22 cellular contexts compared by ENCODE assay signal in the genomic region with DNA sequence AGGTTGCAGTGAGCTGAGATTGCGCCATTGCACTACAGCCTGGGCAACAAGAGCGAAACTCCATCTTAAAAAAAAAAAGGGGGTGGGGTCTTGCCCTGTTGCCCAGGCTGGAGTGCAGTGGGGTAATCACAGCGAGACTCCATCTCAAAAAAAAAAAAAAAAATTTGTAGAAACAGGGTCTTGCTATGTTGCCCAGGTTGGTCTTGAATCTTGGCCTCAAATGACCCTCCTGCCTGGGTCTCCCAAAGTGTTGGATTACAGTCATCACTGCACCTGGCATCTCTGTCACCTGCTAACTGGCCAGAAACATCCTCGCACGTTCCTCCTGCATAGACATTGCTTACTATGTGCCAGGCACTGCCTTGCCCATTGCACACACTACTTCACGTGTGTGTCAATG. TPM values are rescaled to one million over a fixed set of nuclear protein-coding genes. Genes with fewer than 3 reads are reported as not detected.
DNase-seq lines count a peak whose midpoint lies in the region; ATAC-seq, FAIRE-seq and TF ChIP-seq lines count a peak whose summit lies in the region.
"Had no signal": no experiment of that assay in that cellular context is flagged by ENCODE, and none has a peak within 500 bp of the region (broad histone marks: within the 10 kb centered on the region; RNA-seq: fewer than 3 reads in every experiment).

No MANE protein-coding gene starts in this region.

- no peak overlapping the region for H3K27ac ChIP-seq in A549
- H3K27ac ChIP-seq: BLaER1, PC-9 had no signal

- H3K9me3 Mint-ChIP-seq in WTC11 (no peaks in the 10 kb centered on the region), memory B cell (no peaks in the 10 kb centered on the region)
- H3K9me3 Mint-ChIP-seq: CD4-positive, CD25-positive, alpha-beta regulatory T cell; IgD-negative memory B cell had no signal

- POLR2A ChIA-PET in A549 (lab: Yijun Ruan, JAX) = no interaction called here
- POLR2A ChIA-PET in WTC11 (lab: Charles Lee) = no interaction called here

- TF ChIP-seq EP300 in A549 (IDR thresholded peaks at IDR 0.05) = no peak

- H3K27me3 Mint-ChIP-seq in WTC11 (ENCODE audit: low read depth) (no peaks in the 10 kb centered on the region), memory B cell (no peaks in the 10 kb centered on the region)
- H3K27me3 Mint-ChIP-seq: CD4-positive, CD25-positive, alpha-beta regulatory T cell had no signal

- TF ChIP-seq CTCF in A549 (IDR thresholded peaks at IDR 0.05) (no peak), WTC11 (IDR thresholded peaks at IDR 0.05) (no peak)

- no peaks in the 10 kb centered on the region for H3K4me1 ChIP-seq in A549

- H3K4me3 Mint-ChIP-seq in WTC11 (no peak overlapping the region), memory B cell (no peak overlapping the region)

- H3K9me3 ChIP-seq in A549 = no peaks in the 10 kb centered on the region
- H3K9me3 ChIP-seq: BLaER1, HAP-1 had no signal

- no peak for DNase-seq in A549 (ENCODE audit: low read depth in 1 of 2, low spot score in 1 of 2)
- DNase-seq in WTC11 (ENCODE audit: low spot score) = no peak
- DNase-seq in memory B cell (ENCODE audit: low spot score in 2 of 2) = no peak
- DNase-seq in activated effector memory CD4-positive, alpha-beta T cell treated with anti-CD3 and anti-CD28 coated beads, Interleukin-2, amount 50 U/mL, for 16 hours = no peak
- DNase-seq: CD4-positive, CD25-positive, alpha-beta regulatory T cell; GOT3; NCI-H1092; NCI-H1417 treated with DMSO at 0.1 percent for 48 hours; NCI-H1694 treated with DMSO at 0.1 percent for 48 hours; NCI-H2081; NCI-H2227 treated with DMSO at 0.1 percent for 48 hours; NCI-H526 treated with DMSO at 0.1 percent for 48 hours; PC-9 had no signal

- H3K4me2 ChIP-seq in A549 = no peak overlapping the region
- H3K4me2 ChIP-seq: BLaER1, PC-9 had no signal

- peak; percentile 56 for FAIRE-seq in A549 (lab: Jason Lieb, UNC)
- FAIRE-seq: D721Med had no signal

- TF ChIP-seq RAD21 in A549 (conservative IDR thresholded peaks at IDR 0.05 in 1 of 2, IDR thresholded peaks at IDR 0.05 in 1 of 2) = no peak

- ATAC-seq in A549 = no peak
- ATAC-seq in WTC11 = no peak
- ATAC-seq in memory B cell (ENCODE audit: low read depth) = no peak
- no peak for ATAC-seq in GM19351 (IDR thresholded peaks at IDR 0.05; ENCODE audit: unreplicated experiment)
- ATAC-seq: Right ventricle myocardium inferior had no signal

- H3K36me3 Mint-ChIP-seq in WTC11 (no peaks in the 10 kb centered on the region), memory B cell (no peaks in the 10 kb centered on the region)
- H3K36me3 Mint-ChIP-seq: IgD-negative memory B cell had no signal

- H3K4me3 ChIP-seq in A549 = no peak overlapping the region
- H3K4me3 ChIP-seq: BLaER1, HAP-1, PC-9 had no signal

- peaks cover 3% of the 10 kb centered on the region for H3K4me1 Mint-ChIP-seq in WTC11
- peaks cover 13% of the 10 kb centered on the region for H3K4me1 Mint-ChIP-seq in memory B cell

- 77% methylated on average over 6 of the region's 6 CpGs for whole genome bisulfite sequencing in A549 (ENCODE audit: missing lambda C conversion rate)

- CTCF ChIA-PET in A549 (lab: Yijun Ruan, JAX) (interaction anchor here (1.3 to 2.2 kb wide), 2 partner anchors 18 to 28 kb away, joined by 3 to 10 read pairs; no protein-coding TSS in a partner anchor), WTC11 (lab: Charles Lee) (interaction anchor here (2.3 kb wide), 1 partner anchor 66 kb away, joined by 4 read pairs; no protein-coding TSS in a partner anchor)

- no peak overlapping the region for H3K27ac Mint-ChIP-seq in WTC11
- peak overlapping the region; percentile 41 for H3K27ac Mint-ChIP-seq in memory B cell

- no peak for TF ChIP-seq POLR2A in A549 (IDR thresholded peaks at IDR 0.05; ENCODE audit: low read length)

TF ChIP-seq in A549, 52 proteins besides CTCF, POLR2A, EP300 and RAD21 (continues in another document):
- no peak for TF ChIP-seq POLR2AphosphoS2 (conservative IDR thresholded peaks at IDR 0.05; ENCODE audit: low read length)
- TF ChIP-seq NPAS2 (CRISPR knock-in tag; IDR thresholded peaks at IDR 0.05; ENCODE audit: borderline replicate concordance) = no peak
- TF ChIP-seq CEBPB (IDR thresholded peaks at IDR 0.05) = no peak
- no peak for TF ChIP-seq KDM1A (IDR thresholded peaks at IDR 0.05; ENCODE audit: low read depth)
- TF ChIP-seq, protein P1, sequence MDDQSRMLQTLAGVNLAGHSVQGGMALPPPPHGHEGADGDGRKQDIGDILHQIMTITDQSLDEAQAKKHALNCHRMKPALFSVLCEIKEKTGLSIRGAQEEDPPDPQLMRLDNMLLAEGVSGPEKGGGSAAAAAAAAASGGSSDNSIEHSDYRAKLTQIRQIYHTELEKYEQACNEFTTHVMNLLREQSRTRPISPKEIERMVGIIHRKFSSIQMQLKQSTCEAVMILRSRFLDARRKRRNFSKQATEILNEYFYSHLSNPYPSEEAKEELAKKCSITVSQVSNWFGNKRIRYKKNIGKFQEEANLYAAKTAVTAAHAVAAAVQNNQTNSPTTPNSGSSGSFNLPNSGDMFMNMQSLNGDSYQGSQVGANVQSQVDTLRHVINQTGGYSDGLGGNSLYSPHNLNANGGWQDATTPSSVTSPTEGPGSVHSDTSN (IDR thresholded peaks at IDR 0.05) = no peak
- TF ChIP-seq MAZ (IDR thresholded peaks at IDR 0.05; ENCODE audit: borderline replicate concordance, low read depth, low read length) = no peak
- TF ChIP-seq NFE2L2 (conservative IDR thresholded peaks at IDR 0.05; ENCODE audit: low read length) = no peak
- TF ChIP-seq MAFK (IDR thresholded peaks at IDR 0.05; ENCODE audit: partially characterized antibody) = no peak
- no peak for TF ChIP-seq HOXB5 (CRISPR knock-in tag; IDR thresholded peaks at IDR 0.05)
- TF ChIP-seq HDAC2 (IDR thresholded peaks at IDR 0.05) = no peak
- no peak for TF ChIP-seq BHLHE40 (IDR thresholded peaks at IDR 0.05; ENCODE audit: low read depth, low read length)

TF ChIP-seq in WTC11, 78 proteins besides CTCF, POLR2A, EP300 and RAD21 (continues in another document):
- no peak for TF ChIP-seq SMAD3 (CRISPR knock-in tag; IDR thresholded peaks at IDR 0.05; ENCODE audit: borderline replicate concordance)
- peak; percentile 37; the same call in 1 of the 2 replicates for TF ChIP-seq ZNF121 (CRISPR knock-in tag; IDR thresholded peaks at IDR 0.05)

RNA-seq across cellular contexts. Expression of a gene that starts 14.1 kb away (rescaled TPM):
- polyA plus RNA-seq in A549 (2011; rRNA removed) = 0.31 and 0.41 TPM in 2 replicates
- polyA plus RNA-seq in A549 (2012; cell fraction: cytosol; rRNA removed) = 0.78 and 0.98 TPM in 2 replicates
- polyA plus RNA-seq in A549 (2012; cell fraction: nucleus; rRNA removed) = 5.4 and 5.7 TPM in 2 replicates
- 1.6 to 2.1 TPM (median 1.8 TPM) in 3 replicates for polyA plus RNA-seq in A549 (2017; fragmentation: RNase III; extraction: RNeasy Plus Mini Kit Qiagen cat#74134 plus additional on column Dnase treatment)
- polyA minus RNA-seq in A549 (2011; rRNA and poly(A)+ RNA removed) = not detected in 2 replicates
- total RNA-seq in WTC11 (2021) = 14.3 to 20.6 TPM (median 20.3 TPM) in 3 replicates
- total RNA-seq: A172 had no signal

RNA-seq across cellular contexts. Expression of a gene that starts 29.5 kb away (rescaled TPM):
- polyA plus RNA-seq in A549 (2011; rRNA removed) (25.7 and 32.0 TPM in 2 replicates), A549 (2017; fragmentation: RNase III; extraction: RNeasy Plus Mini Kit Qiagen cat#74134 plus additional on column Dnase treatment) (20.0 to 28.4 TPM (median 28.4 TPM) in 3 replicates)
- 20.4 and 28.0 TPM in 2 replicates for polyA plus RNA-seq in A549 (2012; cell fraction: cytosol; rRNA removed)
- 47.2 and 48.8 TPM in 2 replicates for polyA plus RNA-seq in A549 (2012; cell fraction: nucleus; rRNA removed)
- polyA minus RNA-seq in A549 (2011; rRNA and poly(A)+ RNA removed) = 23.9 and 24.7 TPM in 2 replicates
- total RNA-seq in WTC11 (2021) = 53.8 to 69.9 TPM (median 61.2 TPM) in 3 replicates

RNA-seq across cellular contexts. Expression of a gene that starts 38.4 kb away (rescaled TPM):
- polyA plus RNA-seq in A549 (2011; rRNA removed) = 49.0 and 52.5 TPM in 2 replicates
- 187 and 189 TPM in 2 replicates for polyA plus RNA-seq in A549 (2012; cell fraction: cytosol; rRNA removed)
- polyA plus RNA-seq in A549 (2012; cell fraction: nucleus; rRNA removed) = 179 and 276 TPM in 2 replicates
- 98.0 to 105 TPM (median 101 TPM) in 3 replicates for polyA plus RNA-seq in A549 (2017; fragmentation: RNase III; extraction: RNeasy Plus Mini Kit Qiagen cat#74134 plus additional on column Dnase treatment)
- 67.2 and 78.2 TPM in 2 replicates for polyA minus RNA-seq in A549 (2011; rRNA and poly(A)+ RNA removed)
- 82.3 to 97.9 TPM (median 87.6 TPM) in 3 replicates for total RNA-seq in WTC11 (2021)

RNA-seq across cellular contexts. Expression of a gene that starts 39.2 kb away (rescaled TPM):
- polyA plus RNA-seq in A549 (2011; rRNA removed) = 0.53 and 0.82 TPM in 2 replicates
- polyA plus RNA-seq in A549 (2012; cell fraction: cytosol; rRNA removed) = 0.45 and 0.54 TPM in 2 replicates
- 0.55 and 0.66 TPM in 2 replicates for polyA plus RNA-seq in A549 (2012; cell fraction: nucleus; rRNA removed)
- polyA plus RNA-seq in A549 (2017; fragmentation: RNase III; extraction: RNeasy Plus Mini Kit Qiagen cat#74134 plus additional on column Dnase treatment) = 0.68 to 1.1 TPM (median 1.0 TPM) in 3 replicates
- 0.44 and 0.54 TPM in 2 replicates for polyA minus RNA-seq in A549 (2011; rRNA and poly(A)+ RNA removed)
- total RNA-seq in WTC11 (2021) = 5.9 to 7.0 TPM (median 6.9 TPM) in 3 replicates
- total RNA-seq: NCI-H460, RPMI7951 had no signal
- polyA plus RNA-seq: CD4-positive, CD25-positive, alpha-beta regulatory T cell had no signal

RNA-seq across cellular contexts. Expression of a gene that starts 45.7 kb away (rescaled TPM):
- polyA plus RNA-seq in A549 (2011; rRNA removed) (2,624 and 3,014 TPM in 2 replicates), A549 (2017; fragmentation: RNase III; extraction: RNeasy Plus Mini Kit Qiagen cat#74134 plus additional on column Dnase treatment) (3,721 to 3,877 TPM (median 3,793 TPM) in 3 replicates)
- 5,125 and 7,098 TPM in 2 replicates for polyA plus RNA-seq in A549 (2012; cell fraction: cytosol; rRNA removed)
- 2,789 and 3,629 TPM in 2 replicates for polyA plus RNA-seq in A549 (2012; cell fraction: nucleus; rRNA removed)
- 1,828 and 2,481 TPM in 2 replicates for polyA minus RNA-seq in A549 (2011; rRNA and poly(A)+ RNA removed)
- 2,299 to 2,683 TPM (median 2,679 TPM) in 3 replicates for total RNA-seq in WTC11 (2021)
